Comparison of ENCODE assay signal across 8 cellular contexts in the genomic region with DNA sequence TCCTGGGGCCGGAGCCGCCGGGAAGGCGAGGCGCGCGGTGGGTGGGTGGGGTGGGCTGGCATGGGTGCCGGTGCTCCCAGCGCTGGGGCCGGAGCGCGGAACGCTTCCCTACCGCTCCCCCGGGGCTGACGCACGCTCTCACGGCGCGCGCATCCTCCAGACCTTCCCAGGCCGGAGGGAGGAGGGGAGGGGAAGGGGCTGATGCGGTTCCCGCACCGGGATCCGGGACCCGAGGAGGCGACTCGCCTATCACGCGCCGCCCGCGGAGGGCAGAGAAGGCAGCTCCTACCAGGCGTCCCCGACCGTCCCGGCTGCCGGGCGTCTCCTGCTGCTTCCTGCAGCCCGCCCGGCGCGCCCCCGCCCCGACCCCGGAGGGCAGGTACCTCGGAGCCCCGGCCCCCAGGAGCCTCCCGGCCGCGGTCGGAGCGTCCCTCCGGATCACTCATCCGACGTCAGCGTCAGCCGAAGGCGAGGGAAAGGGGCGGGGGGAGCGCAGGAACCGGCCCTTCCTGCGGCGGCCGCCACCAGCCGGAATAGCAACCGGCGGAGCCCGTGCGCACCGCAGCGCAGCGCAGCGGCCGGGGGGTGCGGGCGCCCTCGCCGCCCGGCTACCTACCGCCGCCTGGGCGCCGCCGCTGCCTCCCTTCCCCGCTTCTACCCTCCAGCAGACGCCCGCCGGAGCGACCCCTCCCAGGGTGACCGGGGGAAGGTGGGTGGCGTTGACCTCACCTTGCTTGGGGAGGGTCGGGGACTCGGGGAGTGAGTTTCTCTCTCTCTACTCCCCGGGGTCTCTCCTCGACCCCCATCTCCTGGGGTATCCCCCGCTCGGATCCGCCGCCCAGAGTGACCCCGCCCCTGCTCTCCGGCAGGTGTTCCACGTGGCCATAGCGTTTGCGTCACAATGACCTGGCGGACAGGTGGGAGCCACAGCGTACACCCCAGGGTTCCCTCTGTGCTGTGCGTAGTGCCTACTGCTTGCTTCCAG. TPM values are rescaled to one million over a fixed set of nuclear protein-coding genes. Genes with fewer than 3 reads are reported as not detected.
DNase-seq lines count a peak whose midpoint lies in the region; ATAC-seq and TF ChIP-seq lines count a peak whose summit lies in the region.

A gene (minus strand): TSS at position 457 of the 985 bp plus-strand sequence. CDS start 26,241 bp downstream, outside the sequence.

- no peak for TF ChIP-seq CTCF in foreskin keratinocyte (conservative IDR thresholded peaks at IDR 0.05)
- no peak for TF ChIP-seq CTCF in natural killer cell (IDR thresholded peaks at IDR 0.05)

- peaks cover 53% of the 10 kb centered on the region for H3K27me3 Mint-ChIP-seq in activated naive CD4-positive, alpha-beta T cell treated with anti-CD3 and anti-CD28 coated beads for 36 hours (ENCODE audit: low read depth)
- peaks cover 42 to 65% of the 10 kb centered on the region in 2 donors for H3K27me3 Mint-ChIP-seq in natural killer cell (ENCODE audit: low read depth in 2 of 2)

- DNase-seq in activated naive CD4-positive, alpha-beta T cell treated with anti-CD3 and anti-CD28 coated beads for 36 hours: peak; percentile 43
- DNase-seq in activated naive CD4-positive, alpha-beta T cell treated with Interleukin-2 at 50 U/mL for 16 hours: no peak
- DNase-seq in NCI-H2227 treated with DMSO at 0.1 percent for 48 hours (lab: John Stamatoyannopoulos, UW): peak; percentile 59
- peak; percentile 37 to 58 for DNase-seq in activated T-cell treated with anti-CD3 and anti-CD28 coated beads, Interleukin-2, amount 50 U/mL, for 48 hours
- DNase-seq in foreskin keratinocyte: peak in 1 of 2 donors; percentile 26
- DNase-seq in natural killer cell: no peak

- peaks cover 5% of the 10 kb centered on the region for H3K4me1 Mint-ChIP-seq in activated naive CD4-positive, alpha-beta T cell treated with anti-CD3 and anti-CD28 coated beads for 36 hours (ENCODE audit: low read depth)
- H3K4me1 Mint-ChIP-seq in natural killer cell: peaks cover 4 to 7% of the 10 kb centered on the region in 2 donors

- intact Hi-C loops in activated naive CD4-positive, alpha-beta T cell treated with anti-CD3 and anti-CD28 coated beads for 36 hours (cut with micrococcal nuclease): no loop called here
- intact Hi-C loops in natural killer cell (cut with micrococcal nuclease): no loop called here

- H3K27ac ChIP-seq in foreskin keratinocyte (no peak within 1 kb of the TSS), urinary bladder (ENCODE audit: low read depth) (peak within 1 kb of the TSS; percentile 63)

- H3K36me3 Mint-ChIP-seq in activated naive CD4-positive, alpha-beta T cell treated with anti-CD3 and anti-CD28 coated beads for 36 hours (ENCODE audit: low read depth): no peaks in the 10 kb centered on the region
- no peaks in the 10 kb centered on the region for H3K36me3 Mint-ChIP-seq in natural killer cell

- H3K36me3 ChIP-seq in urinary bladder (ENCODE audit: insufficient read depth): no peaks in the 10 kb centered on the region

- H3K27me3 ChIP-seq in foreskin keratinocyte: peaks cover 29% of the 10 kb centered on the region

- CTCF ChIA-PET in activated naive CD4-positive, alpha-beta T cell treated with anti-CD3 and anti-CD28 coated beads for 36 hours (lab: Charles Lee): no interaction called here

- no peaks in the 10 kb centered on the region for H3K4me1 ChIP-seq in foreskin keratinocyte
- no peaks in the 10 kb centered on the region for H3K4me1 ChIP-seq in urinary bladder (ENCODE audit: insufficient read depth)

- under 1% methylated on average over 109 of the region's 109 CpGs for WGBS in urinary bladder

- ATAC-seq in HG02938 (IDR thresholded peaks at IDR 0.05; ENCODE audit: unreplicated experiment): peak; percentile 60
- ATAC-seq in foreskin keratinocyte: peak; percentile 87
- peak; percentile 21 to 61 (median 37) for ATAC-seq in natural killer cell

- H3K27ac Mint-ChIP-seq in activated naive CD4-positive, alpha-beta T cell treated with anti-CD3 and anti-CD28 coated beads for 36 hours: no peak within 1 kb of the TSS
- H3K27ac Mint-ChIP-seq in natural killer cell: no peak within 1 kb of the TSS

- peak within 1 kb of the TSS; percentile 71 for H3K4me3 Mint-ChIP-seq in activated naive CD4-positive, alpha-beta T cell treated with anti-CD3 and anti-CD28 coated beads for 36 hours
- peak within 1 kb of the TSS; percentile 82 for H3K4me3 Mint-ChIP-seq in natural killer cell

- no peaks in the 10 kb centered on the region for H3K9me3 Mint-ChIP-seq in activated naive CD4-positive, alpha-beta T cell treated with anti-CD3 and anti-CD28 coated beads for 36 hours
- H3K9me3 Mint-ChIP-seq in natural killer cell: no peaks in the 10 kb centered on the region

- peak within 1 kb of the TSS; percentile 58 for H3K4me3 ChIP-seq in urinary bladder (ENCODE audit: low read depth, low read length)

RNA-seq across cellular contexts. Expression of the gene that starts here (rescaled TPM):
- 1 to 10 TPM in 1 of 2 experiments, under 1 TPM in 1; 0.94 to 1.1 TPM for total RNA-seq in activated naive CD4-positive, alpha-beta T cell treated with anti-CD3 and anti-CD28 coated beads for 36 hours
- 1.5 and 4.2 TPM in 2 replicates for total RNA-seq in foreskin keratinocyte
- 1.4 and 2.6 TPM in 2 replicates for polyA plus RNA-seq in foreskin keratinocyte
- total RNA-seq in natural killer cell: 1 to 10 TPM in 2 of 3 donors, under 1 TPM in 1; 0.75 to 1.9 (median 1.4) TPM
- 32.8 TPM for total RNA-seq in urinary bladder
- 8.3 TPM for polyA plus RNA-seq in urinary bladder

Comparison
In these comparisons a context has a peak if more than half of its experiments do, and no peak if none do; other contexts are left out.
1. DNase-seq: peak in activated naive CD4-positive, alpha-beta T cell treated with anti-CD3 and anti-CD28 coated beads for 36 hours (single experiment), NCI-H2227 treated with DMSO at 0.1 percent for 48 hours (single experiment) and activated T-cell treated with anti-CD3 and anti-CD28 coated beads, Interleukin-2, amount 50 U/mL, for 48 hours (2 of 2); none in activated naive CD4-positive, alpha-beta T cell treated with Interleukin-2 at 50 U/mL for 16 hours (single experiment) and natural killer cell (single experiment).
2. ATAC-seq: peak in every context shown above with its lines; median percentile 87 in foreskin keratinocyte; 60 in HG02938; 37 in natural killer cell.